ENCODE assay signal across 12 cellular contexts in the genomic region with DNA sequence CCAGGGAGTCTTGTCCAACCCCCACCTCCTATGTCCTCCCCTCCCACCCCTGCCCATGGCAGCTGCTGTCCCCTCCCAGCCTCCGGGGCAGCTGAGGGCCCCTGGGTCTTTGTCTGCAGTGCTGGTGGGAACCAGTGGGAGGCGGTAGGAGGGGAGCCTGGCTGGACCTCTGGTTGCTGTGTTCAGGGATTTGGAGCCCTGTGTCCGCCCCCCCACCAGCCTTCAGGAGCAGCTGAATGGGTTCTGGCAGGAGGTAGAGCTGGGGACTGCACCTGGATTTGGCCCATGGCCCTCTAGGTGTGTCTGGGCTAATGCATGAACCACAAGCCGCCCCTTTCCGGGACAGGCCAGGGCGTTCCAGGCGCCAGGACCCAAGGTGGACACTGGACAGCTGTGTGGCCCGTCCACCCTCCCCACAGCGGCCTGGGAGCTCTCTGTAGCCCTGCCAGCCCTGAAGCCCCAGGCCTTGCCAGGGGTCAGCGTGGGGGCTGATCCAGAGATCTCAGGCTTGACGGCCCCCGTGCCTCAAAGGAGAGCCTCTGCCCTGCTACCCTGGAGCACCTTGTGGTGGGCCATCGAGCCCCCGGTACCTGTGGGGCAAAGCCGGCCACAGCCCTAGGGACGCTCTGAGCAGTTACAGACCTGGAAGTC. TPM values are rescaled to one million over a fixed set of nuclear protein-coding genes. Genes with fewer than 3 reads are reported as not detected.
DNase-seq lines count a peak whose midpoint lies in the region; ATAC-seq and TF ChIP-seq lines count a peak whose summit lies in the region.
"Had no signal": no experiment of that assay in that cellular context is flagged by ENCODE, and none has a peak within 500 bp of the region (broad histone marks: within the 10 kb centered on the region; RNA-seq: fewer than 3 reads in every experiment).

No MANE protein-coding gene starts in this region.

- H3K9me3 ChIP-seq in body of pancreas (no peaks in the 10 kb centered on the region), lower lobe of right lung (no peaks in the 10 kb centered on the region), uterus (no peaks in the 10 kb centered on the region)

- no peak for ATAC-seq in body of pancreas
- ATAC-seq in lower lobe of right lung, result no peak
- ATAC-seq in HG03108 (IDR thresholded peaks at IDR 0.05; ENCODE audit: unreplicated experiment), result no peak
- ATAC-seq: activated CD8-positive, alpha-beta T cell treated with anti-CD3 and anti-CD28 coated beads for 36 hours had no signal

- intact Hi-C loops in body of pancreas (cut with DNase I) (no loop called here), lower lobe of right lung (cut with DNase I) (no loop called here), uterus (cut with DNase I; ENCODE audit: low total_unique reads) (no loop called here)

- H3K27me3 ChIP-seq in body of pancreas, result no peaks in the 10 kb centered on the region
- H3K27me3 ChIP-seq in lower lobe of right lung (ENCODE audit: low read depth), result peaks cover 4% of the 10 kb centered on the region
- H3K27me3 ChIP-seq in uterus, result no peaks in the 10 kb centered on the region

- DNase-seq in stimulated activated CD4-positive, alpha-beta T cell treated with anti-CD3 and anti-CD28 coated beads, Interleukin-4, amount 100 ng/mL, for 1 hour, result peak; percentile 1
- no peak for DNase-seq in stimulated activated CD4-positive, alpha-beta T cell treated with anti-CD3 and anti-CD28 coated beads, Interleukin-4, amount 100 ng/mL, for 4 hours
- DNase-seq in body of pancreas, result peak in 3 of 4 donors; percentile 4 to 10 (median 9)
- peak; percentile 38 for DNase-seq in lower lobe of right lung
- peak; percentile 15 to 16 for DNase-seq in uterus
- no peak for DNase-seq in midbrain (lab: John Stamatoyannopoulos, UW)
- no peak for DNase-seq in activated CD4-positive, alpha-beta T cell treated with anti-CD3 and anti-CD28 coated beads, Interleukin-2, amount 50 U/mL, for 4 hours
- DNase-seq: NCI-H1417 treated with DMSO at 0.1 percent for 48 hours, NCI-H69, small intestine had no signal

- H3K27ac ChIP-seq in body of pancreas (no peak overlapping the region), lower lobe of right lung (no peak overlapping the region), uterus (no peak overlapping the region)

- H3K4me1 ChIP-seq in body of pancreas, result peaks cover under 1% of the 10 kb centered on the region
- peaks cover under 1% of the 10 kb centered on the region for H3K4me1 ChIP-seq in lower lobe of right lung
- H3K4me1 ChIP-seq in uterus, result peaks cover 0 to 4% of the 10 kb centered on the region in 2 donors

- WGBS in body of pancreas, 2 donors, result 89 to 90% methylated on average over 3 to 13 of the region's 16 CpGs

- peaks cover 0 to 2% of the 10 kb centered on the region in 2 donors for H3K36me3 ChIP-seq in body of pancreas (replicated peaks in 1 of 2; ENCODE audit: insufficient read depth in 1 of 2, low read depth in 2 of 2)
- H3K36me3 ChIP-seq in lower lobe of right lung, result no peaks in the 10 kb centered on the region
- H3K36me3 ChIP-seq in uterus, result no peaks in the 10 kb centered on the region

- TF ChIP-seq CTCF in body of pancreas (IDR thresholded peaks at IDR 0.05), result no peak
- TF ChIP-seq CTCF in lower lobe of right lung (IDR thresholded peaks at IDR 0.05), result no peak
- TF ChIP-seq CTCF in uterus (IDR thresholded peaks at IDR 0.05), result no peak

- TF ChIP-seq POLR2A in body of pancreas (IDR thresholded peaks at IDR 0.05) (no peak), uterus (IDR thresholded peaks at IDR 0.05) (no peak)

- H3K4me3 ChIP-seq in body of pancreas, result no peak overlapping the region
- H3K4me3 ChIP-seq in lower lobe of right lung, result no peak overlapping the region
- no peak overlapping the region for H3K4me3 ChIP-seq in uterus

RNA-seq across cellular contexts. Expression of a gene that starts 25.4 kb away (rescaled TPM):
- total RNA-seq in body of pancreas (10 to 100 TPM; 23.3 to 30.7 TPM), lower lobe of right lung (14.7 TPM), uterus (10 to 100 TPM in 3 of 4 donors, under 1 TPM in 1; 0.88 to 62.2 (median 43.4) TPM)

Comparison
In these comparisons a context has a peak if more than half of its experiments do, and no peak if none do; other contexts are left out.
1. DNase-seq: peak in stimulated activated CD4-positive, alpha-beta T cell treated with anti-CD3 and anti-CD28 coated beads, Interleukin-4, amount 100 ng/mL, for 1 hour (single experiment), body of pancreas (3 of 4), lower lobe of right lung (single experiment) and uterus (2 of 2); none in stimulated activated CD4-positive, alpha-beta T cell treated with anti-CD3 and anti-CD28 coated beads, Interleukin-4, amount 100 ng/mL, for 4 hours (0 of 2), midbrain (single experiment) and activated CD4-positive, alpha-beta T cell treated with anti-CD3 and anti-CD28 coated beads, Interleukin-2, amount 50 U/mL, for 4 hours (0 of 2).